ENCODE assay signal across 1 cellular context in the genomic region with DNA sequence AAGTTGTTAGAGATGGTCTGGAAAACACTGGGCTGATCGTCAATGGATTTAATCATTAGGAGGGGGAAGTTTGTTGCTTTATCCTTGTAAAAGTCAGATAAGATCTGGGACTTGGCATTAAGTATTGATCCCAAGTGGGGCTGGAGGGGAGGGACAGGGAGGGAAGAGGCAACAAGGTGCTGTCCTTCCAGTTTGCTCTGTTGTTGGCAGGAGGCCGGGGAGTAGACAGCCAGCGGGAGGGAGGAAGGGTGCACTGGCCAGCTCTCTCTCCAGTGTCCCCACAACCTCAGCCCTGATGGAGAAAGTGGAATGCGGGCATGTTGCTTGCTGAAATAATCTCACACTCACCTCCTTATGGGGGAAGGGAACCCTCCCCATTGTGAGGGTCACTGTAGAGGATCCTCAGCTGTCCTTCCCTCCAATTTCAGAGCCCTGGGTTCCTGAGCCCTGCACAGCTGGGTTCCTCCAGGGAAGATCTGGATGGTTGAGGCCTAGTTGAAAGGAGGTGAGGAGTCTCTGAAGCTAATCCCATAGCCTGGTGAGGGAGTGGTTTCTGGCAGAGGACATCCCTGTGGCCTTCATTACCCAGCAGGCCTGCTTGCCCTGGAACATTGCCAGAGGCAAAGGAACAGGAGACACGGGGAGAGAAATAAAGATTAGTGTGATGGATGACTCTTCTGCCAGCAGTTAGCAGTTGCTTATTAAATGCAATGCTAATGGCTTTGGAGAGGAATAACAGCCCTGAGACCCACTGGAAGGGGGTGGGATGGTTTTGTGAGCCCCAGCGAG.
TF ChIP-seq lines count a peak whose summit lies in the region.

No MANE protein-coding gene starts in this region.

TF ChIP-seq in HCT116, 20 proteins besides CTCF, POLR2A, EP300 and RAD21 (continued from another document):
- TF ChIP-seq, protein P1, sequence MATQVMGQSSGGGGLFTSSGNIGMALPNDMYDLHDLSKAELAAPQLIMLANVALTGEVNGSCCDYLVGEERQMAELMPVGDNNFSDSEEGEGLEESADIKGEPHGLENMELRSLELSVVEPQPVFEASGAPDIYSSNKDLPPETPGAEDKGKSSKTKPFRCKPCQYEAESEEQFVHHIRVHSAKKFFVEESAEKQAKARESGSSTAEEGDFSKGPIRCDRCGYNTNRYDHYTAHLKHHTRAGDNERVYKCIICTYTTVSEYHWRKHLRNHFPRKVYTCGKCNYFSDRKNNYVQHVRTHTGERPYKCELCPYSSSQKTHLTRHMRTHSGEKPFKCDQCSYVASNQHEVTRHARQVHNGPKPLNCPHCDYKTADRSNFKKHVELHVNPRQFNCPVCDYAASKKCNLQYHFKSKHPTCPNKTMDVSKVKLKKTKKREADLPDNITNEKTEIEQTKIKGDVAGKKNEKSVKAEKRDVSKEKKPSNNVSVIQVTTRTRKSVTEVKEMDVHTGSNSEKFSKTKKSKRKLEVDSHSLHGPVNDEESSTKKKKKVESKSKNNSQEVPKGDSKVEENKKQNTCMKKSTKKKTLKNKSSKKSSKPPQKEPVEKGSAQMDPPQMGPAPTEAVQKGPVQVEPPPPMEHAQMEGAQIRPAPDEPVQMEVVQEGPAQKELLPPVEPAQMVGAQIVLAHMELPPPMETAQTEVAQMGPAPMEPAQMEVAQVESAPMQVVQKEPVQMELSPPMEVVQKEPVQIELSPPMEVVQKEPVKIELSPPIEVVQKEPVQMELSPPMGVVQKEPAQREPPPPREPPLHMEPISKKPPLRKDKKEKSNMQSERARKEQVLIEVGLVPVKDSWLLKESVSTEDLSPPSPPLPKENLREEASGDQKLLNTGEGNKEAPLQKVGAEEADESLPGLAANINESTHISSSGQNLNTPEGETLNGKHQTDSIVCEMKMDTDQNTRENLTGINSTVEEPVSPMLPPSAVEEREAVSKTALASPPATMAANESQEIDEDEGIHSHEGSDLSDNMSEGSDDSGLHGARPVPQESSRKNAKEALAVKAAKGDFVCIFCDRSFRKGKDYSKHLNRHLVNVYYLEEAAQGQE (IDR thresholded peaks at IDR 0.05; ENCODE audit: low read depth), result no peak
- TF ChIP-seq ZBTB33 (IDR thresholded peaks at IDR 0.05; ENCODE audit: extremely low read depth, insufficient replicate concordance, low read length) (no peak), ZNF274 (IDR thresholded peaks at IDR 0.05; ENCODE audit: low read depth, low read length) (no peak), TCF7L2 (IDR thresholded peaks at IDR 0.05; ENCODE audit: borderline replicate concordance, extremely low read depth, insufficient read depth, insufficient read length) (no peak), EZH2phosphoT487 (IDR thresholded peaks at IDR 0.05; ENCODE audit: borderline replicate concordance) (no peak)
TF ChIP-seq in HCT116: peak in this region for 0.
